In genomic region chr10:89003344-89003743, GRCh38 we compare ENCODE assay signal across 1 cellular context.
A peak's percentile ranks its signal among the peaks of the same experiment; 100 is the strongest.
TF ChIP-seq lines count a peak whose summit lies in the region.

No MANE protein-coding gene starts in this region.

TF ChIP-seq in GM12878, 131 proteins besides CTCF, POLR2A, EP300 and RAD21:
- peak; percentile 14; the same call in 1 of the 2 replicates for TF ChIP-seq JUNB (IDR thresholded peaks at IDR 0.05)
- TF ChIP-seq POLR2AphosphoS2 (IDR thresholded peaks at IDR 0.05; ENCODE audit: low read depth, low read length) = no peak
